ENCODE assay signal across 2 cellular contexts in genomic region chr4:14564281-14564680, GRCh38.
TF ChIP-seq lines count a peak whose summit lies in the region.

No MANE protein-coding gene starts in this region.

TF ChIP-seq in HepG2, 621 proteins besides CTCF, POLR2A, EP300 and RAD21 (continued from another document):
- TF ChIP-seq FUBP1 (CRISPR knock-in tag; IDR thresholded peaks at IDR 0.05; ENCODE audit: borderline replicate concordance) (no peak), MAFF (IDR thresholded peaks at IDR 0.05; ENCODE audit: low read depth, low read length) (peak; percentile 95), HHEX (CRISPR knock-in tag; IDR thresholded peaks at IDR 0.05) (no peak), FOXA1 (IDR thresholded peaks at IDR 0.05) (no peak), FOXA1 (CRISPR knock-in tag; IDR thresholded peaks at IDR 0.05) (no peak), MEIS1 (CRISPR knock-in tag; IDR thresholded peaks at IDR 0.05; ENCODE audit: borderline replicate concordance) (no peak), SMARCC2 (IDR thresholded peaks at IDR 0.05) (no peak), CBFB (CRISPR knock-in tag; IDR thresholded peaks at IDR 0.05) (no peak), ATF3 (CRISPR knock-in tag; IDR thresholded peaks at IDR 0.05) (no peak), PBX3 (CRISPR knock-in tag; IDR thresholded peaks at IDR 0.05; ENCODE audit: borderline replicate concordance) (no peak), MAFK (conservative IDR thresholded peaks at IDR 0.05 in 1 of 2, IDR thresholded peaks at IDR 0.05 in 1 of 2; ENCODE audit: low read length in 2 of 2) (peak; percentile 89 to 97)
TF ChIP-seq in HepG2: peak in this region for 2.

TF ChIP-seq in K562, 482 proteins besides CTCF, POLR2A, EP300 and RAD21 (continued from another document and continues in another):
- TF ChIP-seq AFF4 (CRISPR knock-in tag; IDR thresholded peaks at IDR 0.05): no peak
- no peak for TF ChIP-seq ARID3A (IDR thresholded peaks at IDR 0.05; ENCODE audit: borderline replicate concordance, low read depth, low read length)
- no peak for TF ChIP-seq ZNF217 (CRISPR knock-in tag; IDR thresholded peaks at IDR 0.05)
- TF ChIP-seq YY1 (IDR thresholded peaks at IDR 0.05; ENCODE audit: borderline replicate concordance in 1 of 3, control insufficient read depth in 1 of 3, extremely low read depth in 1 of 3, insufficient read depth in 3 of 3, insufficient read length in 1 of 3, insufficient replicate concordance in 2 of 3, low read depth in 1 of 3, low read length in 2 of 3): no peak
- TF ChIP-seq E2F8 (IDR thresholded peaks at IDR 0.05; ENCODE audit: low read depth, partially characterized antibody): no peak
- TF ChIP-seq ARID4B (CRISPR knock-in tag; IDR thresholded peaks at IDR 0.05): no peak
- TF ChIP-seq MAFG (tag; conservative IDR thresholded peaks at IDR 0.05): peak; percentile 73
- TF ChIP-seq CREB5 (CRISPR knock-in tag; IDR thresholded peaks at IDR 0.05): no peak
- no peak for TF ChIP-seq ESRRA (IDR thresholded peaks at IDR 0.05; ENCODE audit: borderline replicate concordance, low read depth)
- TF ChIP-seq NCOR1 (IDR thresholded peaks at IDR 0.05): no peak
- TF ChIP-seq ZNF124 (CRISPR knock-in tag; IDR thresholded peaks at IDR 0.05): no peak
- peak; percentile 91 for TF ChIP-seq MAFK (IDR thresholded peaks at IDR 0.05; ENCODE audit: low read length)
- TF ChIP-seq HDAC1 (IDR thresholded peaks at IDR 0.05): no peak
- TF ChIP-seq CBX3 (IDR thresholded peaks at IDR 0.05; ENCODE audit: borderline replicate concordance in 1 of 2, low read length in 2 of 2): no peak
- TF ChIP-seq IRF9 (tag; IDR thresholded peaks at IDR 0.05): no peak
- TF ChIP-seq ZKSCAN3 (CRISPR knock-in tag; IDR thresholded peaks at IDR 0.05): no peak
- TF ChIP-seq KLF1 (tag; IDR thresholded peaks at IDR 0.05): no peak
- TF ChIP-seq TAF7 (tag; IDR thresholded peaks at IDR 0.05): no peak
- no peak for TF ChIP-seq TRIM25 (IDR thresholded peaks at IDR 0.05; ENCODE audit: borderline replicate concordance)
- no peak for TF ChIP-seq DEAF1 (CRISPR knock-in tag; IDR thresholded peaks at IDR 0.05)
- no peak for TF ChIP-seq RBM22 (IDR thresholded peaks at IDR 0.05; ENCODE audit: low read depth, low read length, poor library complexity, severe bottlenecking)
- no peak for TF ChIP-seq MECOM (CRISPR knock-in tag; IDR thresholded peaks at IDR 0.05)
- TF ChIP-seq ZBTB5 (IDR thresholded peaks at IDR 0.05): no peak
